Comparison of ENCODE assay signal across 1 cellular context in the genomic region with DNA sequence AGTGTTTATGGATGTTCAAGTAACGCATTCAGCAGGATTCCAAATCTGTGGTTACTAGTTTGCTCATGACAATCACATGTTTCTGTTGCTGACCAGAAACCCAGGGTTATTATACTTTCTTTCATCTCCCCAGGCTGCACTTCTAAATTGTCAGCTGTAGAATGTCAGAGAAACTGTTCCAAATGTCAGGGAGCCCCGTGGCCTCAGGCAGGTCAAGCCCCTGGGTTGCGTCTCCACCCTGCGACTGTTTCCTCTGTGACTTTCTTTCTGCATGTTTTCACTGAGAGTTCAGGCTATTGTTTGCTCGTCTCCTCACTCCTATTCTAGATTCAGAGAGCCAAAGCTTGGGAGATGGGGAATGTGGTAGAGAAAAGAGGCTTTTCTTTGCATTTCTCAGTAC.
TF ChIP-seq lines count a peak whose summit lies in the region.

No MANE protein-coding gene starts in this region.

TF ChIP-seq in GM23338, 12 proteins besides CTCF, POLR2A, EP300 and RAD21:
- TF ChIP-seq, protein P1, sequence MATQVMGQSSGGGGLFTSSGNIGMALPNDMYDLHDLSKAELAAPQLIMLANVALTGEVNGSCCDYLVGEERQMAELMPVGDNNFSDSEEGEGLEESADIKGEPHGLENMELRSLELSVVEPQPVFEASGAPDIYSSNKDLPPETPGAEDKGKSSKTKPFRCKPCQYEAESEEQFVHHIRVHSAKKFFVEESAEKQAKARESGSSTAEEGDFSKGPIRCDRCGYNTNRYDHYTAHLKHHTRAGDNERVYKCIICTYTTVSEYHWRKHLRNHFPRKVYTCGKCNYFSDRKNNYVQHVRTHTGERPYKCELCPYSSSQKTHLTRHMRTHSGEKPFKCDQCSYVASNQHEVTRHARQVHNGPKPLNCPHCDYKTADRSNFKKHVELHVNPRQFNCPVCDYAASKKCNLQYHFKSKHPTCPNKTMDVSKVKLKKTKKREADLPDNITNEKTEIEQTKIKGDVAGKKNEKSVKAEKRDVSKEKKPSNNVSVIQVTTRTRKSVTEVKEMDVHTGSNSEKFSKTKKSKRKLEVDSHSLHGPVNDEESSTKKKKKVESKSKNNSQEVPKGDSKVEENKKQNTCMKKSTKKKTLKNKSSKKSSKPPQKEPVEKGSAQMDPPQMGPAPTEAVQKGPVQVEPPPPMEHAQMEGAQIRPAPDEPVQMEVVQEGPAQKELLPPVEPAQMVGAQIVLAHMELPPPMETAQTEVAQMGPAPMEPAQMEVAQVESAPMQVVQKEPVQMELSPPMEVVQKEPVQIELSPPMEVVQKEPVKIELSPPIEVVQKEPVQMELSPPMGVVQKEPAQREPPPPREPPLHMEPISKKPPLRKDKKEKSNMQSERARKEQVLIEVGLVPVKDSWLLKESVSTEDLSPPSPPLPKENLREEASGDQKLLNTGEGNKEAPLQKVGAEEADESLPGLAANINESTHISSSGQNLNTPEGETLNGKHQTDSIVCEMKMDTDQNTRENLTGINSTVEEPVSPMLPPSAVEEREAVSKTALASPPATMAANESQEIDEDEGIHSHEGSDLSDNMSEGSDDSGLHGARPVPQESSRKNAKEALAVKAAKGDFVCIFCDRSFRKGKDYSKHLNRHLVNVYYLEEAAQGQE (IDR thresholded peaks at IDR 0.05; ENCODE audit: unreplicated experiment) = no peak
- TF ChIP-seq, protein P2, sequence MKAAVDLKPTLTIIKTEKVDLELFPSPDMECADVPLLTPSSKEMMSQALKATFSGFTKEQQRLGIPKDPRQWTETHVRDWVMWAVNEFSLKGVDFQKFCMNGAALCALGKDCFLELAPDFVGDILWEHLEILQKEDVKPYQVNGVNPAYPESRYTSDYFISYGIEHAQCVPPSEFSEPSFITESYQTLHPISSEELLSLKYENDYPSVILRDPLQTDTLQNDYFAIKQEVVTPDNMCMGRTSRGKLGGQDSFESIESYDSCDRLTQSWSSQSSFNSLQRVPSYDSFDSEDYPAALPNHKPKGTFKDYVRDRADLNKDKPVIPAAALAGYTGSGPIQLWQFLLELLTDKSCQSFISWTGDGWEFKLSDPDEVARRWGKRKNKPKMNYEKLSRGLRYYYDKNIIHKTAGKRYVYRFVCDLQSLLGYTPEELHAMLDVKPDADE (IDR thresholded peaks at IDR 0.05) = no peak
- no peak for TF ChIP-seq NANOG (IDR thresholded peaks at IDR 0.05; ENCODE audit: borderline replicate concordance)
- TF ChIP-seq STAT1 (IDR thresholded peaks at IDR 0.05; ENCODE audit: unreplicated experiment) = no peak
- TF ChIP-seq EZH2phosphoT487 (IDR thresholded peaks at IDR 0.05; ENCODE audit: unreplicated experiment) = no peak
- no peak for TF ChIP-seq CREB1 (CRISPR knock-in tag; IDR thresholded peaks at IDR 0.05; ENCODE audit: low read depth)
- TF ChIP-seq ZNF331 (CRISPR knock-in tag; IDR thresholded peaks at IDR 0.05; ENCODE audit: low read depth) = no peak
- TF ChIP-seq ZNF114 (CRISPR knock-in tag; IDR thresholded peaks at IDR 0.05) = no peak
- TF ChIP-seq, protein P3, sequence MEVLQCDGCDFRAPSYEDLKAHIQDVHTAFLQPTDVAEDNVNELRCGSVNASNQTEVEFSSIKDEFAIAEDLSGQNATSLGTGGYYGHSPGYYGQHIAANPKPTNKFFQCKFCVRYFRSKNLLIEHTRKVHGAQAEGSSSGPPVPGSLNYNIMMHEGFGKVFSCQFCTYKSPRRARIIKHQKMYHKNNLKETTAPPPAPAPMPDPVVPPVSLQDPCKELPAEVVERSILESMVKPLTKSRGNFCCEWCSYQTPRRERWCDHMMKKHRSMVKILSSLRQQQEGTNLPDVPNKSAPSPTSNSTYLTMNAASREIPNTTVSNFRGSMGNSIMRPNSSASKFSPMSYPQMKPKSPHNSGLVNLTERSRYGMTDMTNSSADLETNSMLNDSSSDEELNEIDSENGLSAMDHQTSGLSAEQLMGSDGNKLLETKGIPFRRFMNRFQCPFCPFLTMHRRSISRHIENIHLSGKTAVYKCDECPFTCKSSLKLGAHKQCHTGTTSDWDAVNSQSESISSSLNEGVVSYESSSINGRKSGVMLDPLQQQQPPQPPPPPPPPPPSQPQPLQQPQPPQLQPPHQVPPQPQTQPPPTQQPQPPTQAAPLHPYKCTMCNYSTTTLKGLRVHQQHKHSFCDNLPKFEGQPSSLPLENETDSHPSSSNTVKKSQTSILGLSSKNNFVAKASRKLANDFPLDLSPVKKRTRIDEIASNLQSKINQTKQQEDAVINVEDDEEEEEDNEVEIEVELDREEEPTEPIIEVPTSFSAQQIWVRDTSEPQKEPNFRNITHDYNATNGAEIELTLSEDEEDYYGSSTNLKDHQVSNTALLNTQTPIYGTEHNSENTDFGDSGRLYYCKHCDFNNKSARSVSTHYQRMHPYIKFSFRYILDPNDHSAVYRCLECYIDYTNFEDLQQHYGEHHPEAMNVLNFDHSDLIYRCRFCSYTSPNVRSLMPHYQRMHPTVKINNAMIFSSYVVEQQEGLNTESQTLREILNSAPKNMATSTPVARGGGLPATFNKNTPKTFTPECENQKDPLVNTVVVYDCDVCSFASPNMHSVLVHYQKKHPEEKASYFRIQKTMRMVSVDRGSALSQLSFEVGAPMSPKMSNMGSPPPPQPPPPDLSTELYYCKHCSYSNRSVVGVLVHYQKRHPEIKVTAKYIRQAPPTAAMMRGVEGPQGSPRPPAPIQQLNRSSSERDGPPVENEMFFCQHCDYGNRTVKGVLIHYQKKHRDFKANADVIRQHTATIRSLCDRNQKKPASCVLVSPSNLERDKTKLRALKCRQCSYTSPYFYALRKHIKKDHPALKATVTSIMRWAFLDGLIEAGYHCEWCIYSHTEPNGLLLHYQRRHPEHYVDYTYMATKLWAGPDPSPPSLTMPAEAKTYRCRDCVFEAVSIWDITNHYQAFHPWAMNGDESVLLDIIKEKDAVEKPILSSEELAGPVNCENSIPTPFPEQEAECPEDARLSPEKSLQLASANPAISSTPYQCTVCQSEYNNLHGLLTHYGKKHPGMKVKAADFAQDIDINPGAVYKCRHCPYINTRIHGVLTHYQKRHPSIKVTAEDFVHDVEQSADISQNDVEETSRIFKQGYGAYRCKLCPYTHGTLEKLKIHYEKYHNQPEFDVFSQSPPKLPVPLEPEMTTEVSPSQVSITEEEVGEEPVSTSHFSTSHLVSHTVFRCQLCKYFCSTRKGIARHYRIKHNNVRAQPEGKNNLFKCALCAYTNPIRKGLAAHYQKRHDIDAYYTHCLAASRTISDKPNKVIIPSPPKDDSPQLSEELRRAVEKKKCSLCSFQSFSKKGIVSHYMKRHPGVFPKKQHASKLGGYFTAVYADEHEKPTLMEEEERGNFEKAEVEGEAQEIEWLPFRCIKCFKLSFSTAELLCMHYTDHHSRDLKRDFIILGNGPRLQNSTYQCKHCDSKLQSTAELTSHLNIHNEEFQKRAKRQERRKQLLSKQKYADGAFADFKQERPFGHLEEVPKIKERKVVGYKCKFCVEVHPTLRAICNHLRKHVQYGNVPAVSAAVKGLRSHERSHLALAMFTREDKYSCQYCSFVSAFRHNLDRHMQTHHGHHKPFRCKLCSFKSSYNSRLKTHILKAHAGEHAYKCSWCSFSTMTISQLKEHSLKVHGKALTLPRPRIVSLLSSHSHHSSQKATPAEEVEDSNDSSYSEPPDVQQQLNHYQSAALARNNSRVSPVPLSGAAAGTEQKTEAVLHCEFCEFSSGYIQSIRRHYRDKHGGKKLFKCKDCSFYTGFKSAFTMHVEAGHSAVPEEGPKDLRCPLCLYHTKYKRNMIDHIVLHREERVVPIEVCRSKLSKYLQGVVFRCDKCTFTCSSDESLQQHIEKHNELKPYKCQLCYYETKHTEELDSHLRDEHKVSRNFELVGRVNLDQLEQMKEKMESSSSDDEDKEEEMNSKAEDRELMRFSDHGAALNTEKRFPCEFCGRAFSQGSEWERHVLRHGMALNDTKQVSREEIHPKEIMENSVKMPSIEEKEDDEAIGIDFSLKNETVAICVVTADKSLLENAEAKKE (CRISPR knock-in tag; IDR thresholded peaks at IDR 0.05) = no peak
- TF ChIP-seq POLR2AphosphoS5 (IDR thresholded peaks at IDR 0.05; ENCODE audit: low read depth) = no peak
- no peak for TF ChIP-seq JUNB (IDR thresholded peaks at IDR 0.05; ENCODE audit: unreplicated experiment)
- TF ChIP-seq EZH2 (IDR thresholded peaks at IDR 0.05; ENCODE audit: low read depth, unreplicated experiment) = no peak
